In the genomic region with DNA sequence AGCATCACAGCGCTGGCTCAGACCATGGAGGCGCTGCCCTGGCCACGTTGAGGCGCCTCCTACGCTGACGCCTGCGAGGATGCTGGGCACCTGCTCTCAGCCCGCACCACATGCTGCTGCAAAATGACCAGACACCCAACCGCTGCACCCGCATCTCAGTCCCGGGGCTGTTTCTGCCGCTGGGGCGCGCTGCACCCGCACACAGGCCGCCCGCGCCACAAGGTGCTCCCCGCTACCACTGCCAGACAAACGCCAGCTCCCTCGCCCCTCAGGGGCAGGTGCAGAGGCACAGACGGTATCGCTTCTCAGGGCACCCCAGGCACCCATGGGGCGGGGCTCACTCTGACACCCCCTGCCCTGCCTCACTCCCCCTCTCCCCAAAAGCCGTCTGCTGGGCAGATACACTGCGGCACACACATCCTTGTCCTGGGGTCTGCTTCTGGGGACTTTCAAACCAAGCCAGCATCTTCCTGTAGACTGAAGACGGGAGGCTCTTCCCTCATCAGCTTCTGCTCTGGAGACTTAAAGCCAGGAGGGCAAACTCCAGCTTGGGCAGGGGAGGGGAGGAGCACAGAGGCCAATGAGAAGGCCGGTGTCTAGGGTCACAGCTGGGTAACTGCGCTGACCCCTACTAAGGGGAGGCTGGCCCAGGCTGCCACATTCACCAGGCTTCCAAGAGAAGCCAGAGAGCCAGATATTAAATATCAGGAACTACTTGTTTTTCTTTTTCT, we compare ENCODE assay signal across 26 cellular contexts. TPM values are rescaled to one million over a fixed set of nuclear protein-coding genes. Genes with fewer than 3 reads are reported as not detected.
"Had no signal": no experiment of that assay in that cellular context is flagged by ENCODE, and none has a peak within 500 bp of the region (broad histone marks: within the 10 kb centered on the region; RNA-seq: fewer than 3 reads in every experiment).

No MANE protein-coding gene starts in this region.

- H3K27me3 ChIP-seq: esophagus muscularis mucosa, heart right ventricle, ovary, stomach, testis, upper lobe of left lung had no signal

- H3K36me3 ChIP-seq: ovary had no signal

- H3K9me3 ChIP-seq: esophagus muscularis mucosa, heart right ventricle, ovary, stomach, testis, upper lobe of left lung had no signal

- H3K4me2 ChIP-seq: smooth muscle cell had no signal

- H3K27ac Mint-ChIP-seq: activated CD4-positive, alpha-beta T cell treated with anti-CD3 and anti-CD28 coated beads for 36 hours; activated naive CD8-positive, alpha-beta T cell treated with anti-CD3 and anti-CD28 coated beads for 36 hours; immature natural killer cell; memory B cell; WTC11 had no signal

- H3K27me3 Mint-ChIP-seq: activated CD4-positive, alpha-beta T cell treated with anti-CD3 and anti-CD28 coated beads for 36 hours; activated naive CD8-positive, alpha-beta T cell treated with anti-CD3 and anti-CD28 coated beads for 36 hours; memory B cell had no signal

- DNase-seq: activated CD4-positive, alpha-beta T cell treated with anti-CD3 and anti-CD28 coated beads for 36 hours; activated CD4-positive, alpha-beta T cell treated with anti-CD3 and anti-CD28 coated beads, Interleukin-2, amount 50 U/mL, for 48 hours; activated gamma-delta T cell; activated naive CD8-positive, alpha-beta T cell treated with anti-CD3 and anti-CD28 coated beads for 36 hours; amniotic stem cell; dermis blood vessel endothelial cell; effector memory CD4-positive, alpha-beta T cell; heart right ventricle; immature natural killer cell; kidney glomerular epithelial cell; ovary; stimulated activated CD4-positive, alpha-beta T cell treated with anti-CD3 and anti-CD28 coated beads, Interleukin-4, amount 100 ng/mL, for 1 hour; testis had no signal

- H3K9me3 Mint-ChIP-seq: activated naive CD8-positive, alpha-beta T cell treated with anti-CD3 and anti-CD28 coated beads for 36 hours; immature natural killer cell; memory B cell; WTC11 had no signal

- ATAC-seq: activated CD4-positive, alpha-beta T cell treated with anti-CD3 and anti-CD28 coated beads for 36 hours; heart right ventricle; sciatic nerve; WTC11 had no signal

- FAIRE-seq: endothelial cell of umbilical vein had no signal

- H3K27ac ChIP-seq: esophagus muscularis mucosa, heart right ventricle, ovary, stomach, testis, upper lobe of left lung had no signal

- H3K4me1 ChIP-seq: esophagus muscularis mucosa, heart right ventricle, testis, upper lobe of left lung had no signal

- H3K4me3 ChIP-seq: esophagus muscularis mucosa, heart right ventricle, ovary, smooth muscle cell, stomach, upper lobe of left lung had no signal

- H3K4me3 Mint-ChIP-seq: activated CD4-positive, alpha-beta T cell treated with anti-CD3 and anti-CD28 coated beads for 36 hours; activated naive CD8-positive, alpha-beta T cell treated with anti-CD3 and anti-CD28 coated beads for 36 hours; immature natural killer cell; memory B cell; WTC11 had no signal

- H3K4me1 Mint-ChIP-seq: activated CD4-positive, alpha-beta T cell treated with anti-CD3 and anti-CD28 coated beads for 36 hours; activated naive CD8-positive, alpha-beta T cell treated with anti-CD3 and anti-CD28 coated beads for 36 hours; memory B cell; WTC11 had no signal

RNA-seq across cellular contexts. Expression of a gene that starts 29.9 kb away (rescaled TPM):
- total RNA-seq: activated CD4-positive, alpha-beta T cell treated with anti-CD3 and anti-CD28 coated beads for 36 hours; cardiac septum; dermis blood vessel endothelial cell; endothelial cell of umbilical vein; esophagus muscularis mucosa; mononuclear cell; ovary; pulmonary artery endothelial cell; sciatic nerve; smooth muscle cell; stomach; T-helper 2 cell treated with Interferon-gamma antibody and Interleukin-4, amounts not matched to agents 100 ng/mL and 5 ng/mL, for 36 hours; upper lobe of left lung had no signal
- polyA plus RNA-seq: endothelial cell of umbilical vein, heart right ventricle, neural cell, ovary, smooth muscle cell, stomach had no signal
